ENCODE assay signal across 7 cellular contexts in genomic region chr14:101713041-101713595, GRCh38. TPM values are rescaled to one million over a fixed set of nuclear protein-coding genes. Genes with fewer than 3 reads are reported as not detected.
DNase-seq lines count a peak whose midpoint lies in the region; ATAC-seq, FAIRE-seq and TF ChIP-seq lines count a peak whose summit lies in the region.
"Not testable (repeated sequence)": the region's sequence is repeated elsewhere in the genome, so short reads cannot be mapped to it uniquely, and the experiment has no call there.

No MANE protein-coding gene starts in this region.

- not testable (repeated sequence) for H3K27me3 Mint-ChIP-seq in CD8-positive, alpha-beta memory T cell; central memory CD8-positive, alpha-beta T cell; natural killer cell treated with Interleukin-12 subunit alpha and Interleukin-12 subunit beta and Interleukin-15 and Interleukin-18, amount 100 ng/mL, for 72 hours

- not testable (repeated sequence) for TF ChIP-seq CTCF in kidney (IDR thresholded peaks at IDR 0.05; ENCODE audit: borderline replicate concordance, extremely low read depth, insufficient read depth)

- peaks cover 47 to 68% (median 57%) of the 10 kb centered on the region in 3 donors for H3K4me1 Mint-ChIP-seq in CD8-positive, alpha-beta memory T cell
- H3K4me1 Mint-ChIP-seq in central memory CD8-positive, alpha-beta T cell = peaks cover 52% of the 10 kb centered on the region
- peaks cover 48 to 61% of the 10 kb centered on the region in 2 donors for H3K4me1 Mint-ChIP-seq in natural killer cell treated with Interleukin-12 subunit alpha and Interleukin-12 subunit beta and Interleukin-15 and Interleukin-18, amount 100 ng/mL, for 72 hours (ENCODE audit: low read depth in 2 of 2)

- H3K36me3 ChIP-seq in CD8-positive, alpha-beta memory T cell (ENCODE audit: insufficient read depth, low read length); kidney (ENCODE audit: control insufficient read depth in 1 of 2, insufficient read depth in 2 of 2, low read length in 2 of 2): not testable (repeated sequence)

- not testable (repeated sequence) for H3K27me3 ChIP-seq in CD8-positive, alpha-beta memory T cell (ENCODE audit: insufficient read depth, low read length, poor library complexity, severe bottlenecking)

- peaks cover 55% of the 10 kb centered on the region for H3K4me1 ChIP-seq in CD8-positive, alpha-beta memory T cell (ENCODE audit: insufficient read depth, low read length)
- not testable (repeated sequence) for H3K4me1 ChIP-seq in kidney (ENCODE audit: control insufficient read depth in 1 of 2, insufficient read depth in 1 of 2, low read depth in 1 of 2, low read length in 2 of 2)

- not testable (repeated sequence) for H3K9ac ChIP-seq in kidney (ENCODE audit: low read length in 2 of 2)

- not testable (repeated sequence) for H3K9me3 Mint-ChIP-seq in CD8-positive, alpha-beta memory T cell; central memory CD8-positive, alpha-beta T cell; natural killer cell treated with Interleukin-12 subunit alpha and Interleukin-12 subunit beta and Interleukin-15 and Interleukin-18, amount 100 ng/mL, for 72 hours

- not testable (repeated sequence) for H3K27ac ChIP-seq in CD8-positive, alpha-beta memory T cell (ENCODE audit: low read depth, low read length); kidney (ENCODE audit: low read depth in 2 of 2, low read length in 2 of 2)

- H3K4me3 ChIP-seq in CD8-positive, alpha-beta memory T cell (ENCODE audit: low read length); kidney (ENCODE audit: low read length in 2 of 2): not testable (repeated sequence)

- peak in 4 of 5 donors; percentile 34 to 75 (median 63) for DNase-seq in CD8-positive, alpha-beta memory T cell
- DNase-seq in activated CD8-positive, alpha-beta memory T cell treated with anti-CD3 and anti-CD28 coated beads for 24 hours = peak; percentile 7
- DNase-seq in central memory CD8-positive, alpha-beta T cell (ENCODE audit: low spot score in 2 of 2) = peak; percentile 13 to 56
- peak; percentile 21 for DNase-seq in kidney
- DNase-seq in natural killer cell treated with Interleukin-12 subunit alpha and Interleukin-12 subunit beta and Interleukin-15 and Interleukin-18, amount 100 ng/mL, for 72 hours (ENCODE audit: low spot score) = not testable (repeated sequence)
- peak; percentile 16 for DNase-seq in stimulated activated CD8-positive, alpha-beta memory T cell treated with anti-CD3 and anti-CD28 coated beads, Interleukin-4, amount 100 ng/mL, for 48 hours
- peak; percentile 26 for DNase-seq in ureter (ENCODE audit: low spot score)

- FAIRE-seq in kidney (lab: Jason Lieb, UNC) = not testable (repeated sequence)

- not testable (repeated sequence) for H3K36me3 Mint-ChIP-seq in CD8-positive, alpha-beta memory T cell; natural killer cell treated with Interleukin-12 subunit alpha and Interleukin-12 subunit beta and Interleukin-15 and Interleukin-18, amount 100 ng/mL, for 72 hours
- peaks cover 23% of the 10 kb centered on the region for H3K36me3 Mint-ChIP-seq in central memory CD8-positive, alpha-beta T cell (ENCODE audit: insufficient read depth)

- POLR2A ChIA-PET in CD8-positive, alpha-beta memory T cell (lab: Charles Lee) = not testable (repeated sequence)

- H3K9me3 ChIP-seq in CD8-positive, alpha-beta memory T cell (ENCODE audit: low read length); kidney (ENCODE audit: control insufficient read depth in 1 of 2, low read length in 2 of 2): not testable (repeated sequence)

- CTCF ChIA-PET in CD8-positive, alpha-beta memory T cell (lab: Charles Lee) = not testable (repeated sequence)

- intact Hi-C loops in kidney (cut with DNase I) = not testable (repeated sequence)

- peak overlapping the region in 4 of 8 donors; percentile 79 to 98 (median 94) for H3K27ac Mint-ChIP-seq in CD8-positive, alpha-beta memory T cell
- peak overlapping the region; percentile 92 for H3K27ac Mint-ChIP-seq in central memory CD8-positive, alpha-beta T cell (ENCODE audit: low read depth)
- peak overlapping the region; percentile 91 to 93 for H3K27ac Mint-ChIP-seq in natural killer cell treated with Interleukin-12 subunit alpha and Interleukin-12 subunit beta and Interleukin-15 and Interleukin-18, amount 100 ng/mL, for 72 hours

- peak overlapping the region in 2 of 7 donors; percentile 55 to 63 for H3K4me3 Mint-ChIP-seq in CD8-positive, alpha-beta memory T cell
- H3K4me3 Mint-ChIP-seq in central memory CD8-positive, alpha-beta T cell = peak overlapping the region; percentile 65
- not testable (repeated sequence) for H3K4me3 Mint-ChIP-seq in natural killer cell treated with Interleukin-12 subunit alpha and Interleukin-12 subunit beta and Interleukin-15 and Interleukin-18, amount 100 ng/mL, for 72 hours

- ATAC-seq in central memory CD8-positive, alpha-beta T cell (replicated peaks; ENCODE audit: extremely low read depth, poor library complexity, severe bottlenecking) = peak; percentile 29
- ATAC-seq in natural killer cell treated with Interleukin-12 subunit alpha and Interleukin-12 subunit beta and Interleukin-15 and Interleukin-18, amount 100 ng/mL, for 72 hours = not testable (repeated sequence)

RNA-seq across cellular contexts. Expression of gene PPP2R5C, which starts 48.4 kb away (rescaled TPM):
- 100 to 1,000 TPM; 278 to 307 TPM for total RNA-seq in CD8-positive, alpha-beta memory T cell
- polyA plus RNA-seq in CD8-positive, alpha-beta memory T cell = 342 TPM
- total RNA-seq in kidney (129 TPM), ureter (155 TPM)
- polyA plus RNA-seq in kidney (ENCODE audit: insufficient read depth, low read depth, low replicate concordance) = 65.6 TPM
- 100 to 1,000 TPM; 149 to 210 TPM for total RNA-seq in natural killer cell treated with Interleukin-12 subunit alpha and Interleukin-12 subunit beta and Interleukin-15 and Interleukin-18, amount 100 ng/mL, for 72 hours
